In the genomic region with DNA sequence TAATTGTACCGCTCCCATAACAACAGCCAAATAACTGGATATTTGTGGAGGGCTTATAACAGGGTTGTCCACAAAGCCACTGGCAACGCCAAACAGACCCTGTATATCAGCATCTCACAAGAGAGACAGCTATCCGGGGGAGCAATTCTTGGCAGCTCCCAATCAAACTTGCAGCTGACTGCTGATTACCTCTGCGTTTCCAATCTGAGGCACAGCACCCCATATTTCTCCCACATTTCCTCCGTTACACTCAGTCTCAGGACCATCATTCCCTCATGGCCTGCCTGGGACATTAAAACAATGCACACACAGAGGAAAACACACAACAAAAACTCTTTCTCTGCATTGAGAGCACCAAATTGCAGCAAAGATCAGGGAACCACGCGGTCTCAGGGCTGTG, we compare ENCODE assay signal across 1 cellular context.
TF ChIP-seq lines count a peak whose summit lies in the region.

No MANE protein-coding gene starts in this region.

TF ChIP-seq in GM23338, 12 proteins besides CTCF, POLR2A, EP300 and RAD21 (continued from another document):
- TF ChIP-seq, protein P1, sequence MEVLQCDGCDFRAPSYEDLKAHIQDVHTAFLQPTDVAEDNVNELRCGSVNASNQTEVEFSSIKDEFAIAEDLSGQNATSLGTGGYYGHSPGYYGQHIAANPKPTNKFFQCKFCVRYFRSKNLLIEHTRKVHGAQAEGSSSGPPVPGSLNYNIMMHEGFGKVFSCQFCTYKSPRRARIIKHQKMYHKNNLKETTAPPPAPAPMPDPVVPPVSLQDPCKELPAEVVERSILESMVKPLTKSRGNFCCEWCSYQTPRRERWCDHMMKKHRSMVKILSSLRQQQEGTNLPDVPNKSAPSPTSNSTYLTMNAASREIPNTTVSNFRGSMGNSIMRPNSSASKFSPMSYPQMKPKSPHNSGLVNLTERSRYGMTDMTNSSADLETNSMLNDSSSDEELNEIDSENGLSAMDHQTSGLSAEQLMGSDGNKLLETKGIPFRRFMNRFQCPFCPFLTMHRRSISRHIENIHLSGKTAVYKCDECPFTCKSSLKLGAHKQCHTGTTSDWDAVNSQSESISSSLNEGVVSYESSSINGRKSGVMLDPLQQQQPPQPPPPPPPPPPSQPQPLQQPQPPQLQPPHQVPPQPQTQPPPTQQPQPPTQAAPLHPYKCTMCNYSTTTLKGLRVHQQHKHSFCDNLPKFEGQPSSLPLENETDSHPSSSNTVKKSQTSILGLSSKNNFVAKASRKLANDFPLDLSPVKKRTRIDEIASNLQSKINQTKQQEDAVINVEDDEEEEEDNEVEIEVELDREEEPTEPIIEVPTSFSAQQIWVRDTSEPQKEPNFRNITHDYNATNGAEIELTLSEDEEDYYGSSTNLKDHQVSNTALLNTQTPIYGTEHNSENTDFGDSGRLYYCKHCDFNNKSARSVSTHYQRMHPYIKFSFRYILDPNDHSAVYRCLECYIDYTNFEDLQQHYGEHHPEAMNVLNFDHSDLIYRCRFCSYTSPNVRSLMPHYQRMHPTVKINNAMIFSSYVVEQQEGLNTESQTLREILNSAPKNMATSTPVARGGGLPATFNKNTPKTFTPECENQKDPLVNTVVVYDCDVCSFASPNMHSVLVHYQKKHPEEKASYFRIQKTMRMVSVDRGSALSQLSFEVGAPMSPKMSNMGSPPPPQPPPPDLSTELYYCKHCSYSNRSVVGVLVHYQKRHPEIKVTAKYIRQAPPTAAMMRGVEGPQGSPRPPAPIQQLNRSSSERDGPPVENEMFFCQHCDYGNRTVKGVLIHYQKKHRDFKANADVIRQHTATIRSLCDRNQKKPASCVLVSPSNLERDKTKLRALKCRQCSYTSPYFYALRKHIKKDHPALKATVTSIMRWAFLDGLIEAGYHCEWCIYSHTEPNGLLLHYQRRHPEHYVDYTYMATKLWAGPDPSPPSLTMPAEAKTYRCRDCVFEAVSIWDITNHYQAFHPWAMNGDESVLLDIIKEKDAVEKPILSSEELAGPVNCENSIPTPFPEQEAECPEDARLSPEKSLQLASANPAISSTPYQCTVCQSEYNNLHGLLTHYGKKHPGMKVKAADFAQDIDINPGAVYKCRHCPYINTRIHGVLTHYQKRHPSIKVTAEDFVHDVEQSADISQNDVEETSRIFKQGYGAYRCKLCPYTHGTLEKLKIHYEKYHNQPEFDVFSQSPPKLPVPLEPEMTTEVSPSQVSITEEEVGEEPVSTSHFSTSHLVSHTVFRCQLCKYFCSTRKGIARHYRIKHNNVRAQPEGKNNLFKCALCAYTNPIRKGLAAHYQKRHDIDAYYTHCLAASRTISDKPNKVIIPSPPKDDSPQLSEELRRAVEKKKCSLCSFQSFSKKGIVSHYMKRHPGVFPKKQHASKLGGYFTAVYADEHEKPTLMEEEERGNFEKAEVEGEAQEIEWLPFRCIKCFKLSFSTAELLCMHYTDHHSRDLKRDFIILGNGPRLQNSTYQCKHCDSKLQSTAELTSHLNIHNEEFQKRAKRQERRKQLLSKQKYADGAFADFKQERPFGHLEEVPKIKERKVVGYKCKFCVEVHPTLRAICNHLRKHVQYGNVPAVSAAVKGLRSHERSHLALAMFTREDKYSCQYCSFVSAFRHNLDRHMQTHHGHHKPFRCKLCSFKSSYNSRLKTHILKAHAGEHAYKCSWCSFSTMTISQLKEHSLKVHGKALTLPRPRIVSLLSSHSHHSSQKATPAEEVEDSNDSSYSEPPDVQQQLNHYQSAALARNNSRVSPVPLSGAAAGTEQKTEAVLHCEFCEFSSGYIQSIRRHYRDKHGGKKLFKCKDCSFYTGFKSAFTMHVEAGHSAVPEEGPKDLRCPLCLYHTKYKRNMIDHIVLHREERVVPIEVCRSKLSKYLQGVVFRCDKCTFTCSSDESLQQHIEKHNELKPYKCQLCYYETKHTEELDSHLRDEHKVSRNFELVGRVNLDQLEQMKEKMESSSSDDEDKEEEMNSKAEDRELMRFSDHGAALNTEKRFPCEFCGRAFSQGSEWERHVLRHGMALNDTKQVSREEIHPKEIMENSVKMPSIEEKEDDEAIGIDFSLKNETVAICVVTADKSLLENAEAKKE (CRISPR knock-in tag; IDR thresholded peaks at IDR 0.05), result no peak
- TF ChIP-seq CREB1 (CRISPR knock-in tag; IDR thresholded peaks at IDR 0.05; ENCODE audit: low read depth) (no peak), JUNB (IDR thresholded peaks at IDR 0.05; ENCODE audit: unreplicated experiment) (no peak), NANOG (IDR thresholded peaks at IDR 0.05; ENCODE audit: borderline replicate concordance) (no peak)
- TF ChIP-seq, protein P2, sequence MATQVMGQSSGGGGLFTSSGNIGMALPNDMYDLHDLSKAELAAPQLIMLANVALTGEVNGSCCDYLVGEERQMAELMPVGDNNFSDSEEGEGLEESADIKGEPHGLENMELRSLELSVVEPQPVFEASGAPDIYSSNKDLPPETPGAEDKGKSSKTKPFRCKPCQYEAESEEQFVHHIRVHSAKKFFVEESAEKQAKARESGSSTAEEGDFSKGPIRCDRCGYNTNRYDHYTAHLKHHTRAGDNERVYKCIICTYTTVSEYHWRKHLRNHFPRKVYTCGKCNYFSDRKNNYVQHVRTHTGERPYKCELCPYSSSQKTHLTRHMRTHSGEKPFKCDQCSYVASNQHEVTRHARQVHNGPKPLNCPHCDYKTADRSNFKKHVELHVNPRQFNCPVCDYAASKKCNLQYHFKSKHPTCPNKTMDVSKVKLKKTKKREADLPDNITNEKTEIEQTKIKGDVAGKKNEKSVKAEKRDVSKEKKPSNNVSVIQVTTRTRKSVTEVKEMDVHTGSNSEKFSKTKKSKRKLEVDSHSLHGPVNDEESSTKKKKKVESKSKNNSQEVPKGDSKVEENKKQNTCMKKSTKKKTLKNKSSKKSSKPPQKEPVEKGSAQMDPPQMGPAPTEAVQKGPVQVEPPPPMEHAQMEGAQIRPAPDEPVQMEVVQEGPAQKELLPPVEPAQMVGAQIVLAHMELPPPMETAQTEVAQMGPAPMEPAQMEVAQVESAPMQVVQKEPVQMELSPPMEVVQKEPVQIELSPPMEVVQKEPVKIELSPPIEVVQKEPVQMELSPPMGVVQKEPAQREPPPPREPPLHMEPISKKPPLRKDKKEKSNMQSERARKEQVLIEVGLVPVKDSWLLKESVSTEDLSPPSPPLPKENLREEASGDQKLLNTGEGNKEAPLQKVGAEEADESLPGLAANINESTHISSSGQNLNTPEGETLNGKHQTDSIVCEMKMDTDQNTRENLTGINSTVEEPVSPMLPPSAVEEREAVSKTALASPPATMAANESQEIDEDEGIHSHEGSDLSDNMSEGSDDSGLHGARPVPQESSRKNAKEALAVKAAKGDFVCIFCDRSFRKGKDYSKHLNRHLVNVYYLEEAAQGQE (IDR thresholded peaks at IDR 0.05; ENCODE audit: unreplicated experiment), result no peak
